ENCODE assay signal across 20 cellular contexts in genomic region chr5:15575566-15576195, GRCh38.
DNase-seq lines count a peak whose midpoint lies in the region; ATAC-seq and TF ChIP-seq lines count a peak whose summit lies in the region.
"Had no signal": no experiment of that assay in that cellular context is flagged by ENCODE, and none has a peak within 500 bp of the region (broad histone marks: within the 10 kb centered on the region; RNA-seq: fewer than 3 reads in every experiment).

No MANE protein-coding gene starts in this region.

- no peak overlapping the region for H2AK9ac ChIP-seq in IMR-90 (replicated peaks; ENCODE audit: low read depth, low read length, poor library complexity)

- H3K27me3 ChIP-seq in IMR-90 (ENCODE audit: control insufficient read depth, insufficient read depth, low read length) = no peaks in the 10 kb centered on the region
- H3K27me3 ChIP-seq: SJSA1 had no signal

- peaks cover 19% of the 10 kb centered on the region for H3K4me1 Mint-ChIP-seq in progenitor cell of endocrine pancreas (ENCODE audit: low read depth)

- no peaks in the 10 kb centered on the region for H3K9me3 ChIP-seq in IMR-90 (ENCODE audit: control insufficient read depth, insufficient read depth, low read length)
- H3K9me3 ChIP-seq: Caco-2, SJSA1 had no signal

- dilution Hi-C loops in IMR-90 (cut with HindIII; ENCODE audit: low sequenced_read_pairs, unreplicated experiment) = no loop called here

- DNase-seq in IMR-90 (peak; percentile 57), dedifferentiated amniotic fluid mesenchymal stem cell (ENCODE audit: extremely low spot score) (peak; percentile 59), fibroblast of the conjunctiva (ENCODE audit: low read depth) (peak; percentile 56), progenitor cell of endocrine pancreas (ENCODE audit: low spot score, unreplicated experiment) (no peak), GM19238 (ENCODE audit: insufficient read length, low spot score) (no peak), SHP77 (lab: John Stamatoyannopoulos, UW) (no peak)
- no peak for DNase-seq in effector CD8-positive, alpha-beta T cell (lab: John Stamatoyannopoulos, UW)
- DNase-seq: AML-193, Caco-2, DMS153, EL, KG1, NCI-H1436, NCI-H2029 treated with DMSO at 0.1 percent for 48 hours, NCI-H2171 treated with DMSO at 0.1 percent for 48 hours, NCI-H748 treated with DMSO at 0.1 percent for 48 hours, PC-3 had no signal

- CTCF ChIA-PET in IMR-90 (lab: Yijun Ruan, JAX) = no interaction called here

- no peak overlapping the region for H3K27ac ChIP-seq in IMR-90 (ENCODE audit: insufficient read depth, low read length)
- H3K27ac ChIP-seq: SJSA1 had no signal

- POLR2A ChIA-PET in IMR-90 (lab: Charles Lee; ENCODE audit: unreplicated experiment) = no interaction called here

- intact Hi-C loops in IMR-90 (cut with micrococcal nuclease) = no loop called here

- H4K8ac ChIP-seq in IMR-90 (ENCODE audit: low read depth in 2 of 2, low read length in 2 of 2) = no peak overlapping the region

- no peaks in the 10 kb centered on the region for H3K27me3 Mint-ChIP-seq in progenitor cell of endocrine pancreas

- H2BK120ac ChIP-seq in IMR-90 (ENCODE audit: low read depth, low read length) = no peak overlapping the region

- no peak overlapping the region for H2AFZ ChIP-seq in IMR-90 (replicated peaks; ENCODE audit: low read length, poor library complexity)
- H2AFZ ChIP-seq: GM23338 had no signal

- TF ChIP-seq CTCF in IMR-90 (conservative IDR thresholded peaks at IDR 0.05; ENCODE audit: low read depth, low read length) (no peak), progenitor cell of endocrine pancreas (IDR thresholded peaks at IDR 0.05; ENCODE audit: unreplicated experiment) (no peak)

- BruUV-seq in IMR-90 (replicated peaks; lab: Mats Ljungman, UMichigan) = no TSS peak

- in situ Hi-C loops in IMR-90 (cut with MboI; ENCODE audit: low sequenced_read_pairs) = no loop called here

- H2AK5ac ChIP-seq in IMR-90 (ENCODE audit: low read depth, low read length) = no peak overlapping the region

- H3K4me1 ChIP-seq in IMR-90 (ENCODE audit: control insufficient read depth, insufficient read depth, low read length) = peaks cover 12% of the 10 kb centered on the region; the same call in 1 of the 2 replicates
- H3K4me1 ChIP-seq: Caco-2 had no signal

- no peak for TF ChIP-seq POLR2A in IMR-90 (IDR thresholded peaks at IDR 0.05; ENCODE audit: low read depth, low read length)

- no peak overlapping the region for H4K91ac ChIP-seq in IMR-90 (ENCODE audit: insufficient read depth, low read depth, low read length)

- no peak overlapping the region for H3K23ac ChIP-seq in IMR-90 (ENCODE audit: low read depth, low read length)

- WGBS in IMR-90 (ENCODE audit: extremely low coverage in 2 of 2, insufficient read length in 1 of 2), 2 experiments = no CpG with 5 or more reads among the region's 1 CpG

- no peak overlapping the region for H3K9ac ChIP-seq in IMR-90 (ENCODE audit: low read depth, low read length)

- H2BK15ac ChIP-seq in IMR-90 (ENCODE audit: low read depth, low read length) = no peak overlapping the region

- no peak overlapping the region for H3K56ac ChIP-seq in IMR-90 (ENCODE audit: extremely low read depth, insufficient read depth, low read length)

- TF ChIP-seq RAD21 in IMR-90 (IDR thresholded peaks at IDR 0.05; ENCODE audit: low read length) = no peak

- peak; percentile 72 for ATAC-seq in IMR-90 (ENCODE audit: low read depth)
- ATAC-seq in GM19395 (IDR thresholded peaks at IDR 0.05; ENCODE audit: unreplicated experiment) = no peak
- ATAC-seq: GM23338, PC-3 had no signal

- H3K9me1 ChIP-seq in IMR-90 (ENCODE audit: insufficient read depth, low read length) = peaks cover 3% of the 10 kb centered on the region; the same call in 1 of the 2 replicates

- H3K18ac ChIP-seq in IMR-90 (ENCODE audit: low read depth, low read length) = no peak overlapping the region

- no peak overlapping the region for H3K4me3 Mint-ChIP-seq in progenitor cell of endocrine pancreas (ENCODE audit: low read depth)
- H3K4me3 Mint-ChIP-seq: GM23338 had no signal

- no peak overlapping the region for H2BK20ac ChIP-seq in IMR-90 (ENCODE audit: low read depth, low read length)

- peaks cover 1% of the 10 kb centered on the region for H3K36me3 Mint-ChIP-seq in progenitor cell of endocrine pancreas (ENCODE audit: insufficient read depth)

- H4K20me1 ChIP-seq in IMR-90 (ENCODE audit: insufficient read depth, low read length) = 0 out of 2 replicates have a peak, but pooled peaks cover 3% of the 10 kb centered on the region

- no peak overlapping the region for H4K5ac ChIP-seq in IMR-90 (ENCODE audit: low read depth, low read length)

- peaks cover 1% of the 10 kb centered on the region; the same call in 1 of the 2 replicates for H3K36me3 ChIP-seq in IMR-90 (ENCODE audit: control insufficient read depth, insufficient read depth, low read length)

- H2BK5ac ChIP-seq in IMR-90 (ENCODE audit: low read depth, low read length, poor library complexity, severe bottlenecking) = no peak overlapping the region

- peaks cover 37 to 47% of the 10 kb centered on the region in 2 experiments for H3K79me1 ChIP-seq in IMR-90 (ENCODE audit: low read depth in 1 of 2, low read length in 2 of 2)

- no peak overlapping the region for H3K4me3 ChIP-seq in IMR-90 (ENCODE audit: insufficient read depth, low read depth, low read length)
- H3K4me3 ChIP-seq: GM23338, SJSA1 had no signal

- H3K14ac ChIP-seq in IMR-90 (replicated peaks; ENCODE audit: low read depth, low read length) = no peak overlapping the region

- H3K27ac Mint-ChIP-seq in progenitor cell of endocrine pancreas = peak overlapping the region; percentile 71

- H3K4me2 ChIP-seq in IMR-90 (ENCODE audit: low read depth, low read length) = peak overlapping the region; percentile 31; the same call in 1 of the 2 replicates
- H3K4me2 ChIP-seq: GM23338 had no signal

- no peak overlapping the region for H3K4ac ChIP-seq in IMR-90 (ENCODE audit: low read depth, low read length)

- no peaks in the 10 kb centered on the region for H3K9me3 Mint-ChIP-seq in progenitor cell of endocrine pancreas (ENCODE audit: low read depth)
- H3K9me3 Mint-ChIP-seq: GM23338 had no signal

TF ChIP-seq in IMR-90, 13 proteins besides CTCF, POLR2A, EP300 and RAD21:
- TF ChIP-seq BHLHE40 (IDR thresholded peaks at IDR 0.05; ENCODE audit: low read depth, low read length) = no peak
- TF ChIP-seq CEBPB (IDR thresholded peaks at IDR 0.05; ENCODE audit: low read depth, low read length) = peak; percentile 65

Comparison
In these comparisons a context has a peak if more than half of its experiments do, and no peak if none do; other contexts are left out.
1. DNase-seq: peak in IMR-90 (single experiment), dedifferentiated amniotic fluid mesenchymal stem cell (single experiment) and fibroblast of the conjunctiva (single experiment); none in progenitor cell of endocrine pancreas (single experiment), GM19238 (single experiment), SHP77 (0 of 2) and effector CD8-positive, alpha-beta T cell (single experiment).